Comparison of ENCODE assay signal across 1 cellular context in the genomic region with DNA sequence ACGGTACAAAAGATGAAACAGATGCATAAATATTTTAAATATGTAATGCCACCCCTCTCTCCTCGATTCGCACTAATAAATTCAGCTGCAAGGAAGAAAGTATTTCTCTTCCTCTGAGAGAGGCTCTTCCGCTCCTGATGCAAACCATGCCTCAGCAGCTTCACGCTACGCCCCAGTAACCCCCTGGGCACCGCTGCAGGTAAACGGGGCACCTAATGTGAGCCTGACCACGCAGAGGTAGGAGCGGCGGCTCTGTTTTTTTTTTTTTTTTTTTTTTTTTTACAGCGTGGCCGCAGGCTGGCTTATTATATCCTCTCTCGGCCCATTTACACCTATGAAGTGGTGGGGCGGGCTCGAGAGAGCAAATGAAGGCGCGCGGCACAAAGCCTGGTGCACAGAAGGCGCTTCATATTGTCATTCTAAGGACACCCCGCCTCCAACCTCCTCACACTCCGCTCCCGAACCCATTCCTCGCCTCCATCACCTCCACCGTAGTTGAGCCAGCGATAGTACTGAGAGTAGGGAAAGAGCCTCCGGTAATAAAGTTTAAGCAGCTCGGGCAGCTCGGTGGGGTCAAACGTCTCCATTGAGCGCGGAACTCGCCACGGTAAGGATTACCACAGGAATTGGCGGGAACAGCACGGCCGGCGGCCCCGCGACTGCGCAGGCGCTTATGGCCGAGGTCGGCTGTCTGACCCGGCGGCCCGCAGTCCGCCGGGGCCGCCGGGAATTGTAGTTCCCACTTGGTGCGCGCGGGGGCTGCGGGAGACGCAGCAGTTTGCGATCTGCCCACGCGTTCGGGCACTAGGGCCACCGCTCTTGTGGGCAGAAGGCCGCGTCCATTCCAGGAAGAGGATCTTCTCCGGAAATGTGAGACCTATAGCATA.
TF ChIP-seq lines count a peak whose summit lies in the region.

A gene (minus strand): TSS at position 612 of the 887 bp plus-strand sequence. CDS start 25 bp downstream, at position 587.

TF ChIP-seq in K562, 482 proteins besides CTCF, POLR2A, EP300 and RAD21 (continued from another document and continues in another):
- TF ChIP-seq, protein P1, sequence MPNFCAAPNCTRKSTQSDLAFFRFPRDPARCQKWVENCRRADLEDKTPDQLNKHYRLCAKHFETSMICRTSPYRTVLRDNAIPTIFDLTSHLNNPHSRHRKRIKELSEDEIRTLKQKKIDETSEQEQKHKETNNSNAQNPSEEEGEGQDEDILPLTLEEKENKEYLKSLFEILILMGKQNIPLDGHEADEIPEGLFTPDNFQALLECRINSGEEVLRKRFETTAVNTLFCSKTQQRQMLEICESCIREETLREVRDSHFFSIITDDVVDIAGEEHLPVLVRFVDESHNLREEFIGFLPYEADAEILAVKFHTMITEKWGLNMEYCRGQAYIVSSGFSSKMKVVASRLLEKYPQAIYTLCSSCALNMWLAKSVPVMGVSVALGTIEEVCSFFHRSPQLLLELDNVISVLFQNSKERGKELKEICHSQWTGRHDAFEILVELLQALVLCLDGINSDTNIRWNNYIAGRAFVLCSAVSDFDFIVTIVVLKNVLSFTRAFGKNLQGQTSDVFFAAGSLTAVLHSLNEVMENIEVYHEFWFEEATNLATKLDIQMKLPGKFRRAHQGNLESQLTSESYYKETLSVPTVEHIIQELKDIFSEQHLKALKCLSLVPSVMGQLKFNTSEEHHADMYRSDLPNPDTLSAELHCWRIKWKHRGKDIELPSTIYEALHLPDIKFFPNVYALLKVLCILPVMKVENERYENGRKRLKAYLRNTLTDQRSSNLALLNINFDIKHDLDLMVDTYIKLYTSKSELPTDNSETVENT (CRISPR knock-in tag; IDR thresholded peaks at IDR 0.05): no peak
- peak in 1 of 2 experiments; percentile 50; a peak in 1 of 4 replicates for TF ChIP-seq FOXA3 (CRISPR knock-in tag; conservative IDR thresholded peaks at IDR 0.05 in 1 of 2, IDR thresholded peaks at IDR 0.05 in 1 of 2)
- peak in 1 of 2 experiments; percentile 32; a peak in 1 of 4 replicates for TF ChIP-seq RCOR1 (IDR thresholded peaks at IDR 0.05; ENCODE audit: borderline replicate concordance in 1 of 2, low read depth in 2 of 2, low read length in 2 of 2)
- no peak for TF ChIP-seq HNRNPLL (IDR thresholded peaks at IDR 0.05; ENCODE audit: low read depth, low read length, poor library complexity, severe bottlenecking)
- no peak for TF ChIP-seq TGIF2 (CRISPR knock-in tag; IDR thresholded peaks at IDR 0.05)
- no peak for TF ChIP-seq IRF2 (CRISPR knock-in tag; IDR thresholded peaks at IDR 0.05)
- peak; percentile 94 for TF ChIP-seq NR2C2 (CRISPR knock-in tag; IDR thresholded peaks at IDR 0.05)
- TF ChIP-seq NR2C2 (tag; IDR thresholded peaks at IDR 0.05): peak; percentile 99
- peak; percentile 64 for TF ChIP-seq MYC (IDR thresholded peaks at IDR 0.05; ENCODE audit: low read depth, low read length)
- TF ChIP-seq MYC (CRISPR knock-in tag; IDR thresholded peaks at IDR 0.05; ENCODE audit: borderline replicate concordance, low read depth): no peak
- TF ChIP-seq TEAD4 (IDR thresholded peaks at IDR 0.05; ENCODE audit: low read length): peak; percentile 41; the same call in 1 of the 2 replicates
- TF ChIP-seq TEAD4 (CRISPR knock-in tag; IDR thresholded peaks at IDR 0.05; ENCODE audit: borderline replicate concordance): no peak
- TF ChIP-seq ZNF324 (CRISPR knock-in tag; IDR thresholded peaks at IDR 0.05): no peak
- no peak for TF ChIP-seq ZKSCAN3 (CRISPR knock-in tag; IDR thresholded peaks at IDR 0.05)
- TF ChIP-seq MED1 (CRISPR knock-in tag; IDR thresholded peaks at IDR 0.05; ENCODE audit: borderline replicate concordance): no peak
- TF ChIP-seq, protein P2, sequence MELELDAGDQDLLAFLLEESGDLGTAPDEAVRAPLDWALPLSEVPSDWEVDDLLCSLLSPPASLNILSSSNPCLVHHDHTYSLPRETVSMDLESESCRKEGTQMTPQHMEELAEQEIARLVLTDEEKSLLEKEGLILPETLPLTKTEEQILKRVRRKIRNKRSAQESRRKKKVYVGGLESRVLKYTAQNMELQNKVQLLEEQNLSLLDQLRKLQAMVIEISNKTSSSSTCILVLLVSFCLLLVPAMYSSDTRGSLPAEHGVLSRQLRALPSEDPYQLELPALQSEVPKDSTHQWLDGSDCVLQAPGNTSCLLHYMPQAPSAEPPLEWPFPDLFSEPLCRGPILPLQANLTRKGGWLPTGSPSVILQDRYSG (tag; conservative IDR thresholded peaks at IDR 0.05; ENCODE audit: low read depth): no peak
- TF ChIP-seq ZSCAN32 (CRISPR knock-in tag; IDR thresholded peaks at IDR 0.05): no peak
- TF ChIP-seq ZZZ3 (IDR thresholded peaks at IDR 0.05): no peak
- TF ChIP-seq, protein P3, sequence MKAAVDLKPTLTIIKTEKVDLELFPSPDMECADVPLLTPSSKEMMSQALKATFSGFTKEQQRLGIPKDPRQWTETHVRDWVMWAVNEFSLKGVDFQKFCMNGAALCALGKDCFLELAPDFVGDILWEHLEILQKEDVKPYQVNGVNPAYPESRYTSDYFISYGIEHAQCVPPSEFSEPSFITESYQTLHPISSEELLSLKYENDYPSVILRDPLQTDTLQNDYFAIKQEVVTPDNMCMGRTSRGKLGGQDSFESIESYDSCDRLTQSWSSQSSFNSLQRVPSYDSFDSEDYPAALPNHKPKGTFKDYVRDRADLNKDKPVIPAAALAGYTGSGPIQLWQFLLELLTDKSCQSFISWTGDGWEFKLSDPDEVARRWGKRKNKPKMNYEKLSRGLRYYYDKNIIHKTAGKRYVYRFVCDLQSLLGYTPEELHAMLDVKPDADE (conservative IDR thresholded peaks at IDR 0.05; ENCODE audit: control insufficient read depth, low read depth, low read length): peak; percentile 97
- TF ChIP-seq, protein P4, sequence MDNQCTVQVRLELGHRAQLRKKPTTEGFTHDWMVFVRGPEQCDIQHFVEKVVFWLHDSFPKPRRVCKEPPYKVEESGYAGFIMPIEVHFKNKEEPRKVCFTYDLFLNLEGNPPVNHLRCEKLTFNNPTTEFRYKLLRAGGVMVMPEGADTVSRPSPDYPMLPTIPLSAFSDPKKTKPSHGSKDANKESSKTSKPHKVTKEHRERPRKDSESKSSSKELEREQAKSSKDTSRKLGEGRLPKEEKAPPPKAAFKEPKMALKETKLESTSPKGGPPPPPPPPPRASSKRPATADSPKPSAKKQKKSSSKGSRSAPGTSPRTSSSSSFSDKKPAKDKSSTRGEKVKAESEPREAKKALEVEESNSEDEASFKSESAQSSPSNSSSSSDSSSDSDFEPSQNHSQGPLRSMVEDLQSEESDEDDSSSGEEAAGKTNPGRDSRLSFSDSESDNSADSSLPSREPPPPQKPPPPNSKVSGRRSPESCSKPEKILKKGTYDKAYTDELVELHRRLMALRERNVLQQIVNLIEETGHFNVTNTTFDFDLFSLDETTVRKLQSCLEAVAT (IDR thresholded peaks at IDR 0.05): peak in 1 of 2 experiments; percentile 47; a peak in 1 of 4 replicates
- no peak for TF ChIP-seq ZC3H4 (CRISPR knock-in tag; IDR thresholded peaks at IDR 0.05; ENCODE audit: borderline replicate concordance)
- TF ChIP-seq FOXP1 (CRISPR knock-in tag; IDR thresholded peaks at IDR 0.05): peak; percentile 66; the same call in 1 of the 2 replicates
- no peak for TF ChIP-seq SP2 (IDR thresholded peaks at IDR 0.05; ENCODE audit: extremely low read depth, low read depth, low read length, poor library complexity, severe bottlenecking)
- no peak for TF ChIP-seq PYGO2 (tag; IDR thresholded peaks at IDR 0.05)
- TF ChIP-seq, protein P5, sequence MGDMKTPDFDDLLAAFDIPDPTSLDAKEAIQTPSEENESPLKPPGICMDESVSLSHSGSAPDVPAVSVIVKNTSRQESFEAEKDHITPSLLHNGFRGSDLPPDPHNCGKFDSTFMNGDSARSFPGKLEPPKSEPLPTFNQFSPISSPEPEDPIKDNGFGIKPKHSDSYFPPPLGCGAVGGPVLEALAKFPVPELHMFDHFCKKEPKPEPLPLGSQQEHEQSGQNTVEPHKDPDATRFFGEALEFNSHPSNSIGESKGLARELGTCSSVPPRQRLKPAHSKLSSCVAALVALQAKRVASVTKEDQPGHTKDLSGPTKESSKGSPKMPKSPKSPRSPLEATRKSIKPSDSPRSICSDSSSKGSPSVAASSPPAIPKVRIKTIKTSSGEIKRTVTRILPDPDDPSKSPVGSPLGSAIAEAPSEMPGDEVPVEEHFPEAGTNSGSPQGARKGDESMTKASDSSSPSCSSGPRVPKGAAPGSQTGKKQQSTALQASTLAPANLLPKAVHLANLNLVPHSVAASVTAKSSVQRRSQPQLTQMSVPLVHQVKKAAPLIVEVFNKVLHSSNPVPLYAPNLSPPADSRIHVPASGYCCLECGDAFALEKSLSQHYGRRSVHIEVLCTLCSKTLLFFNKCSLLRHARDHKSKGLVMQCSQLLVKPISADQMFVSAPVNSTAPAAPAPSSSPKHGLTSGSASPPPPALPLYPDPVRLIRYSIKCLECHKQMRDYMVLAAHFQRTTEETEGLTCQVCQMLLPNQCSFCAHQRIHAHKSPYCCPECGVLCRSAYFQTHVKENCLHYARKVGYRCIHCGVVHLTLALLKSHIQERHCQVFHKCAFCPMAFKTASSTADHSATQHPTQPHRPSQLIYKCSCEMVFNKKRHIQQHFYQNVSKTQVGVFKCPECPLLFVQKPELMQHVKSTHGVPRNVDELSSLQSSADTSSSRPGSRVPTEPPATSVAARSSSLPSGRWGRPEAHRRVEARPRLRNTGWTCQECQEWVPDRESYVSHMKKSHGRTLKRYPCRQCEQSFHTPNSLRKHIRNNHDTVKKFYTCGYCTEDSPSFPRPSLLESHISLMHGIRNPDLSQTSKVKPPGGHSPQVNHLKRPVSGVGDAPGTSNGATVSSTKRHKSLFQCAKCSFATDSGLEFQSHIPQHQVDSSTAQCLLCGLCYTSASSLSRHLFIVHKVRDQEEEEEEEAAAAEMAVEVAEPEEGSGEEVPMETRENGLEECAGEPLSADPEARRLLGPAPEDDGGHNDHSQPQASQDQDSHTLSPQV (IDR thresholded peaks at IDR 0.05): peak; percentile 75
- TF ChIP-seq ILF3 (IDR thresholded peaks at IDR 0.05; ENCODE audit: borderline replicate concordance): no peak
- TF ChIP-seq, protein P6, sequence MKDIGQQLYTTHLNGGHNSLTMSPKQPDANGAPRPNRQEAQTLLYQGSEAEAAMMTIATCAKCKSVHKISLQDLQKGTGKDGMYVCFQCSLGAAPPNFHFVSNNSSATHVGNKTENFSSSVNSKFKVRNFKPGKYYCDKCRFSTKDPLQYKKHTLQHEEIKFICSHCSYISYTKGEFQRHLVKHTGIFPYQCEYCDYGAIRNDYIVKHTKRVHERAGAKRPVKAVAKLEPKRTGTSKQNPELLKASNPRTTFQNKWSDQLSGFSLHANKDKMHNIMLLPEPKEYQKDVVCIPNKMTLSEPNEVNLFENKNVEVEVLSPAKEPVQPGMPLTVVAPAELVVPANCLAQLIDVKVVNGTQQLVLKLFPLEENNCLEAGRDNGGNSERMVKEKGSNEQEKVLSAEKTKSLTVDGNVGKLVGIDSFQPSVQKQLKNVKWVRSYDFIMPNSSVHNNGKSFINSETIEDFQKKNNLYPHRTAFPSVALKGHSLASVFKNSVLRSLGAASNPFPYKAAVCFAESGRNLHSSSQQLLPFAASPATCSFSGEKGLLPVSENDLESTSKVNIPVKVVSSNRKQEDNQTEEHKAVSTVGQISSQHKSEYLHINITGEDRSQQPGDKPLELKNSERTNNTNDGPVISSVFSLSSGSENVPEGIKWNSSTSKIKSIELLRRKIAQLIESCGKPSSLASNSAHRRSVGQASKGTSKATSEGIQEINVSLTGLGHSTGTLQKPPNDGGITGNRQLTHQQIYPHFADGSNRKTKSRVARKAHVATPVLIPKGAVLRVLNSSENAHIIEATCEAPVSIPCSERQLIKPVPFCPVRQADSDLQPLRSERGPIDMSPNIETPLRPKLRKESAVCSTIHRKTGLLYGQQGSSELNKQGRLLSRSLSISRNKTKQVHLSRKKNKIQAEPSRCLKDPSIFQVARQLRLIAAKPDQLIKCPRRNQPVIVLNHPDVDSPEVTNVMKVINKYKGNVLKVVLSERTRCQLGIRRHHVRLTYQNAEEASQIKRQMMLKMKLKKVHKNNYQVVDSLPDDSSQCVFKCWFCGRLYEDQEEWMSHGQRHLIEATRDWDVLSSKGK (CRISPR knock-in tag; IDR thresholded peaks at IDR 0.05): no peak
- TF ChIP-seq ZNF778 (CRISPR knock-in tag; IDR thresholded peaks at IDR 0.05): no peak
- TF ChIP-seq ZNF436 (CRISPR knock-in tag; IDR thresholded peaks at IDR 0.05): no peak
- TF ChIP-seq, protein P7, sequence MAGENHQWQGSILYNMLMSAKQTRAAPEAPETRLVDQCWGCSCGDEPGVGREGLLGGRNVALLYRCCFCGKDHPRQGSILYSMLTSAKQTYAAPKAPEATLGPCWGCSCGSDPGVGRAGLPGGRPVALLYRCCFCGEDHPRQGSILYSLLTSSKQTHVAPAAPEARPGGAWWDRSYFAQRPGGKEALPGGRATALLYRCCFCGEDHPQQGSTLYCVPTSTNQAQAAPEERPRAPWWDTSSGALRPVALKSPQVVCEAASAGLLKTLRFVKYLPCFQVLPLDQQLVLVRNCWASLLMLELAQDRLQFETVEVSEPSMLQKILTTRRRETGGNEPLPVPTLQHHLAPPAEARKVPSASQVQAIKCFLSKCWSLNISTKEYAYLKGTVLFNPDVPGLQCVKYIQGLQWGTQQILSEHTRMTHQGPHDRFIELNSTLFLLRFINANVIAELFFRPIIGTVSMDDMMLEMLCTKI (IDR thresholded peaks at IDR 0.05; ENCODE audit: partially characterized antibody): no peak
- TF ChIP-seq, protein P8, sequence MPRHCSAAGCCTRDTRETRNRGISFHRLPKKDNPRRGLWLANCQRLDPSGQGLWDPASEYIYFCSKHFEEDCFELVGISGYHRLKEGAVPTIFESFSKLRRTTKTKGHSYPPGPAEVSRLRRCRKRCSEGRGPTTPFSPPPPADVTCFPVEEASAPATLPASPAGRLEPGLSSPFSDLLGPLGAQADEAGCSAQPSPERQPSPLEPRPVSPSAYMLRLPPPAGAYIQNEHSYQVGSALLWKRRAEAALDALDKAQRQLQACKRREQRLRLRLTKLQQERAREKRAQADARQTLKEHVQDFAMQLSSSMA (CRISPR knock-in tag; IDR thresholded peaks at IDR 0.05): no peak
- TF ChIP-seq ZSCAN29 (IDR thresholded peaks at IDR 0.05): 0 out of 2 replicates have a peak, but pooled peaks have one; percentile 40
- no peak for TF ChIP-seq ZNF431 (CRISPR knock-in tag; IDR thresholded peaks at IDR 0.05)
- TF ChIP-seq, protein P9, sequence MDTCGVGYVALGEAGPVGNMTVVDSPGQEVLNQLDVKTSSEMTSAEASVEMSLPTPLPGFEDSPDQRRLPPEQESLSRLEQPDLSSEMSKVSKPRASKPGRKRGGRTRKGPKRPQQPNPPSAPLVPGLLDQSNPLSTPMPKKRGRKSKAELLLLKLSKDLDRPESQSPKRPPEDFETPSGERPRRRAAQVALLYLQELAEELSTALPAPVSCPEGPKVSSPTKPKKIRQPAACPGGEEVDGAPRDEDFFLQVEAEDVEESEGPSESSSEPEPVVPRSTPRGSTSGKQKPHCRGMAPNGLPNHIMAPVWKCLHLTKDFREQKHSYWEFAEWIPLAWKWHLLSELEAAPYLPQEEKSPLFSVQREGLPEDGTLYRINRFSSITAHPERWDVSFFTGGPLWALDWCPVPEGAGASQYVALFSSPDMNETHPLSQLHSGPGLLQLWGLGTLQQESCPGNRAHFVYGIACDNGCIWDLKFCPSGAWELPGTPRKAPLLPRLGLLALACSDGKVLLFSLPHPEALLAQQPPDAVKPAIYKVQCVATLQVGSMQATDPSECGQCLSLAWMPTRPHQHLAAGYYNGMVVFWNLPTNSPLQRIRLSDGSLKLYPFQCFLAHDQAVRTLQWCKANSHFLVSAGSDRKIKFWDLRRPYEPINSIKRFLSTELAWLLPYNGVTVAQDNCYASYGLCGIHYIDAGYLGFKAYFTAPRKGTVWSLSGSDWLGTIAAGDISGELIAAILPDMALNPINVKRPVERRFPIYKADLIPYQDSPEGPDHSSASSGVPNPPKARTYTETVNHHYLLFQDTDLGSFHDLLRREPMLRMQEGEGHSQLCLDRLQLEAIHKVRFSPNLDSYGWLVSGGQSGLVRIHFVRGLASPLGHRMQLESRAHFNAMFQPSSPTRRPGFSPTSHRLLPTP (IDR thresholded peaks at IDR 0.05; ENCODE audit: borderline replicate concordance, extremely low read depth, insufficient read length): no peak
- no peak for TF ChIP-seq ERF (CRISPR knock-in tag; IDR thresholded peaks at IDR 0.05)
- TF ChIP-seq ZNF77 (CRISPR knock-in tag; IDR thresholded peaks at IDR 0.05): no peak
- TF ChIP-seq ZNF696 (CRISPR knock-in tag; conservative IDR thresholded peaks at IDR 0.05): no peak
- TF ChIP-seq ZNF584 (CRISPR knock-in tag; IDR thresholded peaks at IDR 0.05; ENCODE audit: low read depth): no peak
